Comparison of ENCODE assay signal across 7 cellular contexts in genomic region chr15:91279481-91279880, GRCh38.
"Had no signal": no experiment of that assay in that cellular context is flagged by ENCODE, and none has a peak within 500 bp of the region (broad histone marks: within the 10 kb centered on the region; RNA-seq: fewer than 3 reads in every experiment).

No MANE protein-coding gene starts in this region.

- DNase-seq: H9, HCEC 1CT, IMR-90 had no signal

- ATAC-seq: GM23338 had no signal

- H3K4me2 ChIP-seq: GM23338 had no signal

- H3K4me3 Mint-ChIP-seq: GM23338, H9 had no signal

- FAIRE-seq: H1, H54, HTR-8/SVneo had no signal

- H2AFZ ChIP-seq: GM23338 had no signal

- H3K4me3 ChIP-seq: GM23338 had no signal

- H3K27ac Mint-ChIP-seq: GM23338, H9 had no signal

- H3K4me1 Mint-ChIP-seq: GM23338, H9 had no signal
